Comparison of ENCODE assay signal across 16 cellular contexts in genomic region chr12:52524898-52525591, GRCh38. TPM values are rescaled to one million over a fixed set of nuclear protein-coding genes. Genes with fewer than 3 reads are reported as not detected.
DNase-seq lines count a peak whose midpoint lies in the region; ATAC-seq and TF ChIP-seq lines count a peak whose summit lies in the region.
"Had no signal": no experiment of that assay in that cellular context is flagged by ENCODE, and none has a peak within 500 bp of the region (broad histone marks: within the 10 kb centered on the region; RNA-seq: fewer than 3 reads in every experiment).

No MANE protein-coding gene starts in this region.

- H3K4me1 Mint-ChIP-seq in endodermal cell, result peaks cover 23% of the 10 kb centered on the region
- no peaks in the 10 kb centered on the region for H3K4me1 Mint-ChIP-seq in glutamatergic neuron (ENCODE audit: low read depth, unreplicated experiment)

- H3K9me3 Mint-ChIP-seq in endodermal cell (no peaks in the 10 kb centered on the region), glutamatergic neuron (ENCODE audit: unreplicated experiment) (no peaks in the 10 kb centered on the region)

- H3K36me3 Mint-ChIP-seq in endodermal cell (ENCODE audit: low read depth) (no peaks in the 10 kb centered on the region), glutamatergic neuron (ENCODE audit: unreplicated experiment) (no peaks in the 10 kb centered on the region)

- H3K27ac ChIP-seq in endodermal cell (ENCODE audit: low read depth, low read length), result no peak overlapping the region
- H3K27ac ChIP-seq: adrenal gland, neutrophil, sigmoid colon, testis had no signal

- no peaks in the 10 kb centered on the region for H3K9me3 ChIP-seq in endodermal cell (ENCODE audit: control insufficient read depth, low read length)
- H3K9me3 ChIP-seq: adrenal gland, neutrophil, sigmoid colon, testis had no signal

- H3K36me3 ChIP-seq in H7 (replicated peaks; ENCODE audit: control insufficient read depth, insufficient read depth, low read length) (no peaks in the 10 kb centered on the region), endodermal cell (ENCODE audit: control insufficient read depth, insufficient read depth, low read length) (no peaks in the 10 kb centered on the region)
- H3K36me3 ChIP-seq: adrenal gland, neutrophil, sigmoid colon had no signal

- H3K27me3 ChIP-seq in H7 (ENCODE audit: control insufficient read depth, insufficient read depth, low read length) (no peaks in the 10 kb centered on the region), endodermal cell (ENCODE audit: control insufficient read depth, insufficient read depth, low read length, poor library complexity, severe bottlenecking) (no peaks in the 10 kb centered on the region)
- H3K27me3 ChIP-seq: adrenal gland, neutrophil, sigmoid colon, testis had no signal

- peaks cover 7% of the 10 kb centered on the region for H3K4me1 ChIP-seq in endodermal cell (ENCODE audit: control insufficient read depth, insufficient read depth, low read length)
- H3K4me1 ChIP-seq: adrenal gland, testis had no signal

- peaks cover 2% of the 10 kb centered on the region for H3K27me3 Mint-ChIP-seq in endodermal cell (ENCODE audit: insufficient read depth)
- peaks cover 1% of the 10 kb centered on the region for H3K27me3 Mint-ChIP-seq in glutamatergic neuron (ENCODE audit: unreplicated experiment)

- TF ChIP-seq CTCF in endodermal cell (conservative IDR thresholded peaks at IDR 0.05) (no peak), retinal pigment epithelial cell (conservative IDR thresholded peaks at IDR 0.05; ENCODE audit: low read depth, low read length) (no peak), glutamatergic neuron (IDR thresholded peaks at IDR 0.05; ENCODE audit: partially characterized antibody, unreplicated experiment) (no peak)

- H3K4me3 ChIP-seq in H7 (ENCODE audit: insufficient read depth, low read depth, low read length), result no peak overlapping the region
- H3K4me3 ChIP-seq in endodermal cell (ENCODE audit: low read length), result no peak overlapping the region
- no peak overlapping the region for H3K4me3 ChIP-seq in retinal pigment epithelial cell (ENCODE audit: low read length)
- H3K4me3 ChIP-seq: adrenal gland, sigmoid colon, testis had no signal

- no peak overlapping the region for H3K4me3 Mint-ChIP-seq in endodermal cell
- no peak overlapping the region for H3K4me3 Mint-ChIP-seq in glutamatergic neuron (ENCODE audit: unreplicated experiment)

- H3K27ac Mint-ChIP-seq in endodermal cell (no peak overlapping the region), glutamatergic neuron (ENCODE audit: unreplicated experiment) (no peak overlapping the region)

- peak; percentile 6 for DNase-seq in H7
- DNase-seq in NCI-H526 (lab: John Stamatoyannopoulos, UW), result peak; percentile 62 to 80
- peak; percentile 44 for DNase-seq in endodermal cell
- peak; percentile 5 for DNase-seq in retinal pigment epithelial cell (ENCODE audit: low read depth)
- DNase-seq in NCI-H187 treated with DMSO at 0.1 percent for 48 hours (lab: John Stamatoyannopoulos, UW), result no peak
- no peak for DNase-seq in glutamatergic neuron
- DNase-seq: activated CD4-positive, alpha-beta T cell treated with anti-CD3 and anti-CD28 coated beads for 4 hours; C1 segment of cervical spinal cord; NCI-H1417; sigmoid colon; testis had no signal

- no peak overlapping the region for H3K9ac ChIP-seq in endodermal cell (ENCODE audit: extremely low read depth, low read length, poor library complexity, severe bottlenecking)

- 93 to 100% methylated on average over 2 to 5 of the region's 5 CpGs for WGBS in endodermal cell (ENCODE audit: insufficient coverage in 1 of 2, insufficient read length in 1 of 2), 2 experiments

- no peak for ATAC-seq in GM21360 (IDR thresholded peaks at IDR 0.05; ENCODE audit: unreplicated experiment)

RNA-seq across cellular contexts. Expression of gene KRT5, which starts 4.9 kb away (rescaled TPM):
- total RNA-seq in H7 (2014; rRNA removed; shearing (Covaris generic)), result not detected in 2 replicates
- total RNA-seq in endodermal cell (not detected), glutamatergic neuron (ENCODE audit: unreplicated experiment) (not detected)
- polyA plus RNA-seq in endodermal cell (2013, experiment 1 of 2), result not detected
- polyA plus RNA-seq in endodermal cell (2013, experiment 2 of 2), result not detected
- total RNA-seq: NCI-H460, SK-MEL-5 had no signal

RNA-seq across cellular contexts. Expression of gene KRT71, which starts 27.9 kb away (rescaled TPM):
- total RNA-seq in H7 (2014; rRNA removed; shearing (Covaris generic)), result not detected in 2 replicates
- total RNA-seq in endodermal cell, result not detected
- polyA plus RNA-seq in endodermal cell (2013, experiment 1 of 2), result not detected
- polyA plus RNA-seq in endodermal cell (2013, experiment 2 of 2), result not detected
- not detected for total RNA-seq in glutamatergic neuron (ENCODE audit: unreplicated experiment)
- total RNA-seq: adrenal gland, NCI-H460, sigmoid colon, SK-MEL-5 had no signal
- polyA plus RNA-seq: adrenal gland, sigmoid colon had no signal

RNA-seq across cellular contexts. Expression of gene KRT6A, which starts 32.0 kb away (rescaled TPM):
- total RNA-seq in H7 (2014; rRNA removed; shearing (Covaris generic)), result not detected in 2 replicates
- not detected for total RNA-seq in endodermal cell
- not detected for polyA plus RNA-seq in endodermal cell (2013, experiment 1 of 2)
- not detected for polyA plus RNA-seq in endodermal cell (2013, experiment 2 of 2)
- not detected for total RNA-seq in glutamatergic neuron (ENCODE audit: unreplicated experiment)
- total RNA-seq: NCI-H460, sigmoid colon, SK-MEL-5 had no signal

RNA-seq across cellular contexts. Expression of gene KRT74, which starts 48.6 kb away (rescaled TPM):
- not detected in 2 replicates for total RNA-seq in H7 (2014; rRNA removed; shearing (Covaris generic))
- total RNA-seq in endodermal cell (not detected), glutamatergic neuron (ENCODE audit: unreplicated experiment) (not detected)
- polyA plus RNA-seq in endodermal cell (2013, experiment 1 of 2), result not detected
- polyA plus RNA-seq in endodermal cell (2013, experiment 2 of 2), result not detected
- total RNA-seq: adrenal gland, NCI-H460, sigmoid colon, SK-MEL-5 had no signal
- polyA plus RNA-seq: adrenal gland, sigmoid colon had no signal

RNA-seq across cellular contexts. Expression of gene KRT6C, which starts 51.4 kb away (rescaled TPM):
- not detected in 2 replicates for total RNA-seq in H7 (2014; rRNA removed; shearing (Covaris generic))
- total RNA-seq in endodermal cell (not detected), glutamatergic neuron (ENCODE audit: unreplicated experiment) (not detected)
- polyA plus RNA-seq in endodermal cell (2013, experiment 1 of 2), result not detected
- polyA plus RNA-seq in endodermal cell (2013, experiment 2 of 2), result not detected
- total RNA-seq: NCI-H460, sigmoid colon, SK-MEL-5 had no signal

Comparison
In these comparisons a context has a peak if more than half of its experiments do, and no peak if none do; other contexts are left out.
1. DNase-seq: peak in H7 (single experiment), NCI-H526 (2 of 2), endodermal cell (single experiment) and retinal pigment epithelial cell (single experiment); none in NCI-H187 treated with DMSO at 0.1 percent for 48 hours (single experiment) and glutamatergic neuron (single experiment).